Comparison of ENCODE assay signal across 8 cellular contexts in genomic region chr11:47847892-47848635, GRCh38.
DNase-seq lines count a peak whose midpoint lies in the region; ATAC-seq and TF ChIP-seq lines count a peak whose summit lies in the region.

TSS of gene NUP160 (minus strand) at chr11:47848350. CDS start at chr11:47848318, 32 bp downstream.

- no peaks in the 10 kb centered on the region for H3K9me3 ChIP-seq in OCI-LY1 (ENCODE audit: low read length)

- peak within 1 kb of the TSS; percentile 94 for H3K9ac ChIP-seq in OCI-LY1 (ENCODE audit: low read length)

- H4K20me1 ChIP-seq in OCI-LY1 (ENCODE audit: insufficient read depth, low read length): no peaks in the 10 kb centered on the region

- DNase-seq in CMK (ENCODE audit: low read depth) (peak; percentile 39), HS-5 (ENCODE audit: low read depth) (peak; percentile 23), activated T-cell treated with anti-CD3 and anti-CD28 coated beads for 1 hour (ENCODE audit: low read depth) (peak; percentile 85), epidermal melanocyte (ENCODE audit: insufficient read length, low spot score) (peak; percentile 84), midbrain (lab: John Stamatoyannopoulos, UW) (peak; percentile 78)
- DNase-seq in stimulated activated CD8-positive, alpha-beta memory T cell treated with anti-CD3 and anti-CD28 coated beads, Interleukin-15, amount 100 ng/mL, for 48 hours (ENCODE audit: low read depth in 2 of 2): peak; percentile 82 to 87

- peak within 1 kb of the TSS; percentile 88 for H3K4me3 ChIP-seq in OCI-LY1 (ENCODE audit: low read depth, low read length, poor library complexity, severe bottlenecking)

- H3K4me1 ChIP-seq in OCI-LY1 (ENCODE audit: insufficient read depth, low read length, severe bottlenecking): peaks cover 49% of the 10 kb centered on the region

- peaks cover 6% of the 10 kb centered on the region for H3F3A ChIP-seq in OCI-LY1 (ENCODE audit: insufficient read depth, low read length)

- H3K27me3 ChIP-seq in OCI-LY1 (ENCODE audit: insufficient read depth, low read length): no peaks in the 10 kb centered on the region

- no peak within 1 kb of the TSS for H2AFZ ChIP-seq in OCI-LY1 (ENCODE audit: low read length)

- peak; percentile 59 for ATAC-seq in GM19468 (IDR thresholded peaks at IDR 0.05; ENCODE audit: extremely low read depth, unreplicated experiment)

- TF ChIP-seq CTCF in OCI-LY1 (IDR thresholded peaks at IDR 0.05; ENCODE audit: low read length): no peak

- no peaks in the 10 kb centered on the region for H3K9me2 ChIP-seq in OCI-LY1 (ENCODE audit: low read depth, low read length)

- H3K27ac ChIP-seq in OCI-LY1 (ENCODE audit: low read depth, low read length, poor library complexity, severe bottlenecking): peak within 1 kb of the TSS; percentile 64

- H3K36me3 ChIP-seq in OCI-LY1 (ENCODE audit: insufficient read depth, low read length): peaks cover 37% of the 10 kb centered on the region

- peak within 1 kb of the TSS; percentile 84 for H3K4me2 ChIP-seq in OCI-LY1 (ENCODE audit: low read length)

- peaks cover 33% of the 10 kb centered on the region for H3K79me2 ChIP-seq in OCI-LY1 (ENCODE audit: insufficient read depth, low read length)

Comparison
In these comparisons a context has a peak if more than half of its experiments do, and no peak if none do; other contexts are left out.
1. Peak in every context shown above with its lines: DNase-seq, ATAC-seq, H3K4me3 ChIP-seq and H3K27ac ChIP-seq.
2. DNase-seq: peak in every context shown above with its lines; median percentile 85 in activated T-cell treated with anti-CD3 and anti-CD28 coated beads for 1 hour; 84 in stimulated activated CD8-positive, alpha-beta memory T cell treated with anti-CD3 and anti-CD28 coated beads, Interleukin-15, amount 100 ng/mL, for 48 hours; 84 in epidermal melanocyte; 78 in midbrain; 39 in CMK; 23 in HS-5.